22 cellular contexts compared by ENCODE assay signal in genomic region chr22:46742576-46743221, GRCh38. TPM values are rescaled to one million over a fixed set of nuclear protein-coding genes. Genes with fewer than 3 reads are reported as not detected.
A peak's percentile ranks its signal among the peaks of the same experiment; 100 is the strongest.
DNase-seq lines count a peak whose midpoint lies in the region; ATAC-seq and TF ChIP-seq lines count a peak whose summit lies in the region.
"Had no signal": no experiment of that assay in that cellular context is flagged by ENCODE, and none has a peak within 500 bp of the region (broad histone marks: within the 10 kb centered on the region; RNA-seq: fewer than 3 reads in every experiment).

No MANE protein-coding gene starts in this region.

- in situ Hi-C loops in transverse colon (cut with MboI; ENCODE audit: low pct_ligation_motif_present in 1 of 4, low pct_unique_long_range_greater_than_20kb in 1 of 4, low sequenced_read_pairs in 3 of 4) = loop anchor here in 1 of 4 donors (25.0 kb wide), 1 partner anchor 180 kb away; no protein-coding TSS in a partner anchor

- intact Hi-C loops in cardiac septum (cut with DNase I) = loop anchor here (5.0 kb wide), 1 partner anchor 180 kb away; no protein-coding TSS in a partner anchor
- intact Hi-C loops in transverse colon (cut with DNase I; ENCODE audit: low total_unique reads) = no loop called here

- no peak for TF ChIP-seq POLR2A in transverse colon (IDR thresholded peaks at IDR 0.05)

- H3K4me1 Mint-ChIP-seq in T-helper 17 cell = peaks cover 14% of the 10 kb centered on the region
- peaks cover 3% of the 10 kb centered on the region for H3K4me1 Mint-ChIP-seq in T-helper 2 cell treated with Interferon-gamma antibody and Interleukin-4, amounts not matched to agents 5 μg/mL and 100 μg/mL, for 36 hours (ENCODE audit: low read depth)

- H3K4me1 ChIP-seq in right atrium auricular region (peaks cover 0 to 45% of the 10 kb centered on the region in 2 donors), transverse colon (peaks cover 16 to 65% (median 36%) of the 10 kb centered on the region in 4 donors)
- H3K4me1 ChIP-seq: parathyroid adenoma had no signal

- no peaks in the 10 kb centered on the region for H3K36me3 Mint-ChIP-seq in T-helper 17 cell (ENCODE audit: low read depth)
- H3K36me3 Mint-ChIP-seq in T-helper 2 cell treated with Interferon-gamma antibody and Interleukin-4, amounts not matched to agents 5 μg/mL and 100 μg/mL, for 36 hours (ENCODE audit: low read depth) = no peaks in the 10 kb centered on the region
- H3K36me3 Mint-ChIP-seq: naive thymus-derived CD8-positive, alpha-beta T cell had no signal

- WGBS in transverse colon (ENCODE audit: low coverage in 1 of 2), 2 donors = 47 to 83% methylated on average over 2 to 6 of the region's 6 CpGs

- no peak for TF ChIP-seq CTCF in right atrium auricular region (IDR thresholded peaks at IDR 0.05)
- no peak for TF ChIP-seq CTCF in transverse colon (IDR thresholded peaks at IDR 0.05)
- no peak for TF ChIP-seq CTCF in WERI-Rb-1 (IDR thresholded peaks at IDR 0.05; ENCODE audit: low read depth, low read length)

- H3K4me3 ChIP-seq in right atrium auricular region = no peak overlapping the region
- no peak overlapping the region for H3K4me3 ChIP-seq in transverse colon
- H3K4me3 ChIP-seq in WERI-Rb-1 (ENCODE audit: low read depth, low read length) = no peak overlapping the region
- H3K4me3 ChIP-seq: cardiac muscle cell, gastroesophageal sphincter had no signal

- no peak for ATAC-seq in T-helper 17 cell
- ATAC-seq: gastroesophageal sphincter; HCT116; naive thymus-derived CD8-positive, alpha-beta T cell had no signal

- H3K27me3 ChIP-seq in right atrium auricular region = no peaks in the 10 kb centered on the region
- no peaks in the 10 kb centered on the region for H3K27me3 ChIP-seq in transverse colon
- no peaks in the 10 kb centered on the region for H3K27me3 ChIP-seq in WERI-Rb-1 (ENCODE audit: insufficient read depth, low read depth, severe bottlenecking)

- peaks cover 6% of the 10 kb centered on the region for H3K9me3 Mint-ChIP-seq in T-helper 2 cell treated with Interferon-gamma antibody and Interleukin-4, amounts not matched to agents 5 μg/mL and 100 μg/mL, for 36 hours
- H3K9me3 Mint-ChIP-seq: activated B cell treated with CpG ODN at 0.5 μM for 24 hours; naive thymus-derived CD8-positive, alpha-beta T cell had no signal

- DNase-seq in right atrium auricular region (ENCODE audit: low spot score) = no peak
- no peak for DNase-seq in cardiac septum (ENCODE audit: low spot score)
- peak; percentile 90 for DNase-seq in LoVo (ENCODE audit: low spot score)
- DNase-seq in T-helper 17 cell = no peak
- DNase-seq in transverse colon = peak; percentile 72
- no peak for DNase-seq in AG08396 (ENCODE audit: low spot score)
- no peak for DNase-seq in T-helper 2 cell treated with Interferon-gamma antibody and Interleukin-4, amounts not matched to agents 5 μg/mL and 100 μg/mL, for 36 hours (ENCODE audit: low spot score)
- DNase-seq in WERI-Rb-1 = no peak
- DNase-seq: activated B cell treated with CpG ODN at 0.5 μM for 24 hours; erythroblast; GF-D8; KG1; naive thymus-derived CD8-positive, alpha-beta T cell; NCI-H1092 treated with DMSO at 0.1 percent for 48 hours; SHP77 treated with DMSO at 0.1 percent for 48 hours; stimulated activated CD4-positive, alpha-beta T cell treated with anti-CD3 and anti-CD28 coated beads, Interleukin-2, amount 100 ng/mL, for 48 hours; T-helper 2 cell had no signal

- no peak for TF ChIP-seq EP300 in transverse colon (IDR thresholded peaks at IDR 0.05; ENCODE audit: low read depth)

- H3K27ac Mint-ChIP-seq in T-helper 17 cell = peak overlapping the region; percentile 95
- H3K27ac Mint-ChIP-seq in T-helper 2 cell treated with Interferon-gamma antibody and Interleukin-4, amounts not matched to agents 5 μg/mL and 100 μg/mL, for 36 hours = no peak overlapping the region
- H3K27ac Mint-ChIP-seq: activated B cell treated with CpG ODN at 0.5 μM for 24 hours; activated T-helper 2 cell treated with anti-CD3 and anti-CD28 coated beads, Interferon-gamma antibody, Interleukin-2, Interleukin-4, amounts not matched to agents 10 μg/mL and 5 μg/mL and 100 μg/mL, durations not matched to agents 14 hours and 24 hours and 36 hours had no signal

- H3K9me3 ChIP-seq in right atrium auricular region = no peaks in the 10 kb centered on the region
- no peaks in the 10 kb centered on the region for H3K9me3 ChIP-seq in T-helper 17 cell (ENCODE audit: control insufficient read depth, low read length, poor library complexity, severe bottlenecking)
- no peaks in the 10 kb centered on the region for H3K9me3 ChIP-seq in transverse colon
- H3K9me3 ChIP-seq in WERI-Rb-1 (ENCODE audit: severe bottlenecking) = no peaks in the 10 kb centered on the region
- H3K9me3 ChIP-seq: gastroesophageal sphincter had no signal

- H3K27me3 Mint-ChIP-seq in T-helper 17 cell = no peaks in the 10 kb centered on the region
- no peaks in the 10 kb centered on the region for H3K27me3 Mint-ChIP-seq in T-helper 2 cell treated with Interferon-gamma antibody and Interleukin-4, amounts not matched to agents 5 μg/mL and 100 μg/mL, for 36 hours (ENCODE audit: low read depth)
- H3K27me3 Mint-ChIP-seq: activated B cell treated with CpG ODN at 0.5 μM for 24 hours; naive thymus-derived CD8-positive, alpha-beta T cell had no signal

- no peaks in the 10 kb centered on the region for H3K36me3 ChIP-seq in right atrium auricular region
- no peaks in the 10 kb centered on the region for H3K36me3 ChIP-seq in transverse colon
- H3K36me3 ChIP-seq in WERI-Rb-1 = no peaks in the 10 kb centered on the region
- H3K36me3 ChIP-seq: cardiac muscle cell, gastroesophageal sphincter had no signal

- H3K4me3 Mint-ChIP-seq in T-helper 17 cell = no peak overlapping the region
- H3K4me3 Mint-ChIP-seq in T-helper 2 cell treated with Interferon-gamma antibody and Interleukin-4, amounts not matched to agents 5 μg/mL and 100 μg/mL, for 36 hours = no peak overlapping the region
- H3K4me3 Mint-ChIP-seq: activated B cell treated with CpG ODN at 0.5 μM for 24 hours; naive thymus-derived CD8-positive, alpha-beta T cell had no signal

- H3K27ac ChIP-seq in right atrium auricular region (peak overlapping the region; percentile 97), transverse colon (peak overlapping the region; percentile 65 to 71 (median 66)), WERI-Rb-1 (no peak overlapping the region)
- H3K27ac ChIP-seq: cardiac muscle cell, gastroesophageal sphincter, parathyroid adenoma had no signal

RNA-seq across cellular contexts. Expression of gene CERK, which starts 4.6 kb away (rescaled TPM):
- 10 to 100 TPM; 46.0 to 59.8 TPM for total RNA-seq in right atrium auricular region
- total RNA-seq in cardiac septum = 60.0 TPM
- total RNA-seq in T-helper 17 cell = 100 to 1,000 TPM; 164 to 174 TPM
- 10 to 100 TPM; 13.7 to 72.2 (median 63.5) TPM for total RNA-seq in transverse colon

RNA-seq across cellular contexts. Expression of gene TBC1D22A, which starts 19.8 kb away (rescaled TPM):
- total RNA-seq in right atrium auricular region = 10 to 100 TPM; 11.5 to 15.4 TPM
- total RNA-seq in cardiac septum = 20.1 TPM
- total RNA-seq in T-helper 17 cell = 10 to 100 TPM; 42.1 to 43.8 TPM
- total RNA-seq in transverse colon = 100 to 1,000 TPM in 1 of 4 donors, 10 to 100 TPM in 3; 31.2 to 111 (median 41.8) TPM

Comparison
In these comparisons a context has a peak if more than half of its experiments do, and no peak if none do; other contexts are left out.
1. DNase-seq: peak in LoVo (single experiment) and transverse colon (single experiment); none in right atrium auricular region (single experiment), cardiac septum (single experiment), T-helper 17 cell (0 of 3), AG08396 (single experiment), T-helper 2 cell treated with Interferon-gamma antibody and Interleukin-4, amounts not matched to agents 5 μg/mL and 100 μg/mL, for 36 hours (single experiment) and WERI-Rb-1 (single experiment).